ENCODE assay signal across 1 cellular context in genomic region chr12:51192284-51192671, GRCh38.
TF ChIP-seq lines count a peak whose summit lies in the region.

No MANE protein-coding gene starts in this region.

TF ChIP-seq in HepG2, 621 proteins besides CTCF, POLR2A, EP300 and RAD21:
- TF ChIP-seq FOXA1 (IDR thresholded peaks at IDR 0.05) (no peak), FOXA1 (CRISPR knock-in tag; IDR thresholded peaks at IDR 0.05) (no peak), STAG1 (CRISPR knock-in tag; IDR thresholded peaks at IDR 0.05) (peak; percentile 41), ZNF253 (CRISPR knock-in tag; IDR thresholded peaks at IDR 0.05; ENCODE audit: borderline replicate concordance) (no peak), ZFP36L2 (CRISPR knock-in tag; IDR thresholded peaks at IDR 0.05) (no peak)
